ENCODE assay signal across 22 cellular contexts in the genomic region with DNA sequence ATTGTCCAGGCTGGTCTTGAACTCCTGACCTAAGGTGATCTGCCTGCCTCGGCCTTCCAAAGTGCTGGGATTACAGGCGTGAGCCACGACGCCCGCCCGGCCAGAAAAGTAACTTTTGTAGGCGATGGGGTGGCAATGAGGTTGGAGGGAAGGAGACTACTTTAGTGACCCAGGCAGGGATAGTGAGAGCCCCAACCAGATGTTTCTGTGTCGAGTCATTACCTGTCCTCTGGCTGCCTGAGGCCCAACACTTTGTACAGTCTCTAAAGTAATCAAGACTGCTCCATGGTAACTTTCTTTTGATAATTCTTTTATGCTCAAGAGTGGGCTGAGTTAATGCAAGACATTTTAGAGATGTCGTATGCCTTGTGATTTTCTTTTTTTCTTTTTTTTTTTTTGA.
"Had no signal": no experiment of that assay in that cellular context is flagged by ENCODE, and none has a peak within 500 bp of the region (broad histone marks: within the 10 kb centered on the region; RNA-seq: fewer than 3 reads in every experiment).

No MANE protein-coding gene starts in this region.

- H3K27ac ChIP-seq: colonic mucosa, lower lobe of right lung, neural progenitor cell, sigmoid colon, stomach had no signal

- DNase-seq: activated CD4-positive, alpha-beta T cell treated with anti-CD3 and anti-CD28 coated beads for 1 hour; activated CD4-positive, alpha-beta T cell treated with anti-CD3 and anti-CD28 coated beads, Interleukin-2, amount 50 U/mL, for 1 hour; activated naive CD4-positive, alpha-beta T cell; activated naive CD8-positive, alpha-beta T cell treated with anti-CD3 and anti-CD28 coated beads for 36 hours; activated T-cell treated with anti-CD3 and anti-CD28 coated beads, Interleukin-2, amount 50 U/mL, for 1 hour; colonic mucosa; dorsolateral prefrontal cortex; heart right ventricle; lower lobe of right lung; naive B cell; sigmoid colon; stimulated activated CD4-positive, alpha-beta T cell treated with anti-CD3 and anti-CD28 coated beads, Interleukin-15, amount 100 ng/mL, for 24 hours; stomach; T-helper 9 cell had no signal

- H3K4me1 ChIP-seq: colonic mucosa had no signal

- H3K36me3 Mint-ChIP-seq: activated naive CD8-positive, alpha-beta T cell treated with anti-CD3 and anti-CD28 coated beads for 36 hours; naive B cell; stimulated activated memory B cell treated with anti-CD40 and anti-IgM and Interleukin-4, amounts not matched to agents 10 μg/mL and 1 μg/mL and 100 μg/mL, for 72 hours had no signal

- H3K4me1 Mint-ChIP-seq: activated naive CD8-positive, alpha-beta T cell treated with anti-CD3 and anti-CD28 coated beads for 36 hours; activated T-helper 17 cell treated with anti-CD3 and anti-CD28 coated beads, Interleukin-2, amount 50 U/mL, for 72 hours; central memory CD8-positive, alpha-beta T cell; naive B cell; stimulated activated memory B cell treated with anti-CD40 and anti-IgM and Interleukin-4, amounts not matched to agents 10 μg/mL and 1 μg/mL and 100 μg/mL, for 72 hours had no signal

- H3K9ac ChIP-seq: neural progenitor cell had no signal

- H3K36me3 ChIP-seq: colonic mucosa, lower lobe of right lung, neural progenitor cell, sigmoid colon, stomach had no signal

- ATAC-seq: activated T-helper 17 cell treated with anti-CD3 and anti-CD28 coated beads, Interleukin-2, amount 50 U/mL, for 72 hours; lower lobe of right lung had no signal

- H3K27me3 ChIP-seq: colonic mucosa, dorsolateral prefrontal cortex, heart right ventricle, neural progenitor cell, sigmoid colon, stomach had no signal

- H3K9me3 ChIP-seq: colonic mucosa, heart right ventricle, lower lobe of right lung, sigmoid colon, stomach had no signal

- H3K4me3 ChIP-seq: colonic mucosa, dorsolateral prefrontal cortex, heart right ventricle, lower lobe of right lung, neural progenitor cell, sigmoid colon, smooth muscle cell, stomach had no signal

- FAIRE-seq: astrocyte, keratinocyte had no signal

- H3K4me3 Mint-ChIP-seq: activated naive CD8-positive, alpha-beta T cell treated with anti-CD3 and anti-CD28 coated beads for 36 hours; activated T-helper 17 cell treated with anti-CD3 and anti-CD28 coated beads, Interleukin-2, amount 50 U/mL, for 72 hours; central memory CD8-positive, alpha-beta T cell; naive B cell; neural progenitor cell; stimulated activated memory B cell treated with anti-CD40 and anti-IgM and Interleukin-4, amounts not matched to agents 10 μg/mL and 1 μg/mL and 100 μg/mL, for 72 hours had no signal

- H3K27ac Mint-ChIP-seq: activated naive CD8-positive, alpha-beta T cell treated with anti-CD3 and anti-CD28 coated beads for 36 hours; activated T-helper 17 cell treated with anti-CD3 and anti-CD28 coated beads, Interleukin-2, amount 50 U/mL, for 72 hours; naive B cell; neural progenitor cell; stimulated activated memory B cell treated with anti-CD40 and anti-IgM and Interleukin-4, amounts not matched to agents 10 μg/mL and 1 μg/mL and 100 μg/mL, for 72 hours; type B pancreatic cell had no signal

- H3K9me3 Mint-ChIP-seq: activated naive CD8-positive, alpha-beta T cell treated with anti-CD3 and anti-CD28 coated beads for 36 hours; activated T-helper 17 cell treated with anti-CD3 and anti-CD28 coated beads, Interleukin-2, amount 50 U/mL, for 72 hours; central memory CD8-positive, alpha-beta T cell; stimulated activated memory B cell treated with anti-CD40 and anti-IgM and Interleukin-4, amounts not matched to agents 10 μg/mL and 1 μg/mL and 100 μg/mL, for 72 hours; type B pancreatic cell had no signal

- H2AFZ ChIP-seq: neural progenitor cell had no signal

- H3K4me2 ChIP-seq: neural progenitor cell, smooth muscle cell had no signal

- H3K27me3 Mint-ChIP-seq: type B pancreatic cell had no signal
